9 cellular contexts compared by ENCODE assay signal in the genomic region with DNA sequence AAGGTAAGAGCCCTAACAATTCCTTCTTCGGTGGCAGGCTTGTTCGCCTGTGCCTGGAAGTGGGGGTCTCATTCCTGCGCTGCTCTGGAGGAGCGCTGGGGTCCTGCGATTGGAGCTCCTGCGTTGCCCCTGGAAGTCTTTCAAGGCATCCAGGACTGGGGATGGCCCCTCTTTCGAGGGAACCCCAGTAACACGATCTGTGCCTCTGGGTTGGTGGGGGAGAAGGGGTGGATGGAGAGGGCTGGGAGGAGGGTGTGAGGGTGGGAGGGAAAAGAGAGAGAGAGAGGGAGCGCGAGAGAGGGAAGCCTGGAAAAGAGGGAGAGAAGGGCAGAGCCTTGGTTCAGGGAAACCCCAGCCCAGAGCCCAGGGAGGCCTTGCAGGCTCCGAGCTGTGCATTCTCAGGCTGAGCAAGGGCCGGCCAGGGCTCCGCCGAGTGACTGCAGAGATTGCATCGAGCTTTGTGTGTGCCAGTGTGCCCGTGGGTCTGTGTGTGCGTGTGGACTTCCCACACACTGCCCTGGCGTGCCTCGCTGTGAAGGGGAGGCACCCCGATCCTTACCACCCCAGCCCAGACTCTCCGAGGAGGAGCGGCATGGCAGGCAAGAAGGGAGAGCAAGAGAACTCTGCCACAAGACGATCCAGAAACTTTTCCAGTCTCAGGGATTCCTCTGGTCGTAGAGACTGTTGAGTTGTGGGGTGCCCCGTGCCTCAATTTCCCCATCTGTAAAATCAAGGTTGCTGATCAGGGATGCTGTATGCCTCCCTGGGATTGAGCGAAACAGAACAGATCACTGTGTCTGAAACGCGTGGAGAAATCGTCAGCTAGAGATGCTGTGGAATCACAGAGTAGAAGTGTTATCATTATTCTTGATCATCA. TPM values are rescaled to one million over a fixed set of nuclear protein-coding genes. Genes with fewer than 3 reads are reported as not detected.
A peak's percentile ranks its signal among the peaks of the same experiment; 100 is the strongest.
DNase-seq lines count a peak whose midpoint lies in the region; ATAC-seq and TF ChIP-seq lines count a peak whose summit lies in the region.
"Had no signal": no experiment of that assay in that cellular context is flagged by ENCODE, and none has a peak within 500 bp of the region (broad histone marks: within the 10 kb centered on the region; RNA-seq: fewer than 3 reads in every experiment).

No MANE protein-coding gene starts in this region.

- intact Hi-C loops in testis (cut with DNase I; ENCODE audit: low total_unique reads), result no loop called here

- H3K27me3 ChIP-seq in endodermal cell (ENCODE audit: control insufficient read depth, insufficient read depth, low read length, poor library complexity, severe bottlenecking) (no peaks in the 10 kb centered on the region), testis (no peaks in the 10 kb centered on the region)

- ATAC-seq in HG02870 (IDR thresholded peaks at IDR 0.05; ENCODE audit: unreplicated experiment), result no peak
- no peak for ATAC-seq in HG03025 (IDR thresholded peaks at IDR 0.05; ENCODE audit: low FRiP score, unreplicated experiment)

- 0 to 1% methylated on average over 5 to 29 of the region's 29 CpGs for WGBS in endodermal cell (ENCODE audit: insufficient coverage in 1 of 2, insufficient read length in 1 of 2), 2 experiments
- 0 to 3% methylated on average over 13 to 18 of the region's 29 CpGs for WGBS in mesodermal cell (ENCODE audit: insufficient coverage in 2 of 2), 2 experiments
- 1 to 6% methylated on average over 25 to 28 of the region's 29 CpGs for WGBS in testis, 2 donors

- TF ChIP-seq CTCF in endodermal cell (conservative IDR thresholded peaks at IDR 0.05) (no peak), testis (IDR thresholded peaks at IDR 0.05) (no peak)

- peaks cover 2% of the 10 kb centered on the region for H3K36me3 Mint-ChIP-seq in T-helper 2 cell treated with Interferon-gamma antibody and Interleukin-4, amounts not matched to agents 5 μg/mL and 100 μg/mL, for 36 hours (ENCODE audit: low read depth)
- H3K36me3 Mint-ChIP-seq in endodermal cell (ENCODE audit: low read depth), result no peaks in the 10 kb centered on the region
- H3K36me3 Mint-ChIP-seq: brain had no signal

- TF ChIP-seq POLR2A in testis (IDR thresholded peaks at IDR 0.05), result no peak

- H3K9me3 ChIP-seq in endodermal cell (ENCODE audit: control insufficient read depth, low read length), result no peaks in the 10 kb centered on the region
- no peaks in the 10 kb centered on the region for H3K9me3 ChIP-seq in mesodermal cell (ENCODE audit: control insufficient read depth, low read length)
- H3K9me3 ChIP-seq in testis, result no peaks in the 10 kb centered on the region

- H3K27ac Mint-ChIP-seq in T-helper 2 cell treated with Interferon-gamma antibody and Interleukin-4, amounts not matched to agents 5 μg/mL and 100 μg/mL, for 36 hours, result no peak overlapping the region
- H3K27ac Mint-ChIP-seq in endodermal cell, result no peak overlapping the region
- H3K27ac Mint-ChIP-seq: brain had no signal

- no peaks in the 10 kb centered on the region for H3K27me3 Mint-ChIP-seq in T-helper 2 cell treated with Interferon-gamma antibody and Interleukin-4, amounts not matched to agents 5 μg/mL and 100 μg/mL, for 36 hours (ENCODE audit: low read depth)
- no peaks in the 10 kb centered on the region for H3K27me3 Mint-ChIP-seq in endodermal cell (ENCODE audit: insufficient read depth)

- H3K4me3 Mint-ChIP-seq in T-helper 2 cell treated with Interferon-gamma antibody and Interleukin-4, amounts not matched to agents 5 μg/mL and 100 μg/mL, for 36 hours, result no peak overlapping the region
- no peak overlapping the region for H3K4me3 Mint-ChIP-seq in endodermal cell
- H3K4me3 Mint-ChIP-seq: brain had no signal

- H3K4me1 ChIP-seq in endodermal cell (ENCODE audit: control insufficient read depth, insufficient read depth, low read length), result peaks cover 20% of the 10 kb centered on the region
- H3K4me1 ChIP-seq in mesodermal cell (ENCODE audit: control insufficient read depth, insufficient read depth, low read length, poor library complexity, severe bottlenecking), result peaks cover 41% of the 10 kb centered on the region
- H3K4me1 ChIP-seq in testis, result peaks cover 17% of the 10 kb centered on the region

- H3K9me3 Mint-ChIP-seq in T-helper 2 cell treated with Interferon-gamma antibody and Interleukin-4, amounts not matched to agents 5 μg/mL and 100 μg/mL, for 36 hours, result peaks cover 7% of the 10 kb centered on the region
- H3K9me3 Mint-ChIP-seq in endodermal cell, result no peaks in the 10 kb centered on the region
- H3K9me3 Mint-ChIP-seq: brain had no signal

- H3K4me1 Mint-ChIP-seq in T-helper 2 cell treated with Interferon-gamma antibody and Interleukin-4, amounts not matched to agents 5 μg/mL and 100 μg/mL, for 36 hours (ENCODE audit: low read depth), result peaks cover 31% of the 10 kb centered on the region
- peaks cover 47% of the 10 kb centered on the region for H3K4me1 Mint-ChIP-seq in endodermal cell

- DNase-seq in NCI-H82 (lab: John Stamatoyannopoulos, UW) (peak; percentile 77), NCI-H82 treated with DMSO at 0.1 percent for 48 hours (lab: John Stamatoyannopoulos, UW; ENCODE audit: unreplicated experiment) (no peak), endodermal cell (peak; percentile 82), testis (peak; percentile 54)
- DNase-seq in T-helper 2 cell treated with Interferon-gamma antibody and Interleukin-4, amounts not matched to agents 5 μg/mL and 100 μg/mL, for 36 hours (ENCODE audit: low spot score), result peak; percentile 29

- H3K36me3 ChIP-seq in endodermal cell (ENCODE audit: control insufficient read depth, insufficient read depth, low read length) (no peaks in the 10 kb centered on the region), mesodermal cell (ENCODE audit: control insufficient read depth, insufficient read depth, low read length) (no peaks in the 10 kb centered on the region), testis (ENCODE audit: low read depth, missing control alignments) (no peaks in the 10 kb centered on the region)

- H3K4me3 ChIP-seq in endodermal cell (ENCODE audit: low read length), result peak overlapping the region; percentile 87
- peak overlapping the region; percentile 79 for H3K4me3 ChIP-seq in mesodermal cell (ENCODE audit: extremely low read depth, insufficient read depth, low read length, poor library complexity, severe bottlenecking)
- H3K4me3 ChIP-seq in testis, result peak overlapping the region; percentile 73 to 75

- H3K27ac ChIP-seq in endodermal cell (ENCODE audit: low read depth, low read length) (peak overlapping the region; percentile 93), mesodermal cell (ENCODE audit: low read depth, low read length, severe bottlenecking) (peak overlapping the region; percentile 98), testis (peak overlapping the region; percentile 90 to 96)

- H3K9ac ChIP-seq in endodermal cell (ENCODE audit: extremely low read depth, low read length, poor library complexity, severe bottlenecking), result peak overlapping the region; percentile 83

RNA-seq across cellular contexts. Expression of gene BCL9, which starts 0.6 kb away (rescaled TPM):
- 10 to 100 TPM; 63.8 to 77.5 TPM for total RNA-seq in endodermal cell
- polyA plus RNA-seq in endodermal cell (2013, experiment 1 of 2), result 53.2 TPM
- polyA plus RNA-seq in endodermal cell (2013, experiment 2 of 2), result 51.7 TPM
- 26.1 TPM for polyA plus RNA-seq in mesodermal cell (2013, experiment 1 of 2)
- polyA plus RNA-seq in mesodermal cell (2013, experiment 2 of 2), result 23.1 TPM
- total RNA-seq in testis, result 10 to 100 TPM; 34.5 to 38.3 TPM
- 23.8 TPM for polyA plus RNA-seq in testis (ENCODE audit: insufficient read depth, low read depth, low replicate concordance)
